ENCODE assay signal across 9 cellular contexts in the genomic region with DNA sequence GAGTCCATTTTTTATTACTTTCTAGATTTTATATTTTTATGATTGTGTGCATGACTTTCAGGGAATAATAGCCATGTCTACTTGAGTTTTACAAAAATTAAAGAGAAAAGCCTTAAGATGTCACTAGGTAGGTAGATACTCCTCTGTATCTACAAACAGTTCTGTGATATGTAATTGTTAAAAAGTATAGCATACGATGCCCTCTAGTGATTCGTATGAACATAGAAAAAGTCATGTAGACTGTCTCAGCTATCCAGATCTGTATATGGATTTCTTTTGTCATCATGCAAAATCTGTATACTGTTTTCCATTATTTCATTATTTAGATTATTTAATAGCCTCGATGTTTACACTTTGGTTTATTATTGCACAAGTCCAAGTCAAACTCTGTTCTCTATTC.
DNase-seq lines count a peak whose midpoint lies in the region; ATAC-seq and TF ChIP-seq lines count a peak whose summit lies in the region.
"Had no signal": no experiment of that assay in that cellular context is flagged by ENCODE, and none has a peak within 500 bp of the region (broad histone marks: within the 10 kb centered on the region; RNA-seq: fewer than 3 reads in every experiment).

No MANE protein-coding gene starts in this region.

- H2AFZ ChIP-seq in SK-N-SH (ENCODE audit: low read depth), result no peak overlapping the region

- no peak overlapping the region for H3K27ac ChIP-seq in SK-N-SH (ENCODE audit: low read depth in 2 of 2, low read length in 1 of 2)
- no peak overlapping the region for H3K27ac ChIP-seq in naive thymus-derived CD4-positive, alpha-beta T cell (ENCODE audit: low read depth, low read length)
- H3K27ac ChIP-seq in uterus, result no peak overlapping the region

- no peak for TF ChIP-seq POLR2A in uterus (IDR thresholded peaks at IDR 0.05)

- intact Hi-C loops in naive thymus-derived CD4-positive, alpha-beta T cell (cut with micrococcal nuclease), result no loop called here
- intact Hi-C loops in uterus (cut with DNase I; ENCODE audit: low total_unique reads), result no loop called here

- no peaks in the 10 kb centered on the region for H3K27me3 Mint-ChIP-seq in naive thymus-derived CD4-positive, alpha-beta T cell
- H3K27me3 Mint-ChIP-seq: activated naive CD8-positive, alpha-beta T cell had no signal

- no peaks in the 10 kb centered on the region for H3K36me3 ChIP-seq in SK-N-SH (replicated peaks in 1 of 2; ENCODE audit: control insufficient read depth in 1 of 2, insufficient read depth in 2 of 2, low read length in 1 of 2)
- H3K36me3 ChIP-seq in kidney epithelial cell (ENCODE audit: control insufficient read depth, insufficient read depth, low read length), result no peaks in the 10 kb centered on the region
- H3K36me3 ChIP-seq in naive thymus-derived CD4-positive, alpha-beta T cell (ENCODE audit: control insufficient read depth in 2 of 3, insufficient read depth in 3 of 3, low read length in 3 of 3), result no peaks in the 10 kb centered on the region
- no peaks in the 10 kb centered on the region for H3K36me3 ChIP-seq in uterus

- H3K36me3 Mint-ChIP-seq in naive thymus-derived CD4-positive, alpha-beta T cell, result no peaks in the 10 kb centered on the region
- H3K36me3 Mint-ChIP-seq: activated naive CD8-positive, alpha-beta T cell had no signal

- WGBS in SK-N-SH (ENCODE audit: low lambda C conversion rate), result 2% methylated on average over 3 of the region's 3 CpGs

- no peaks in the 10 kb centered on the region for H3K79me2 ChIP-seq in SK-N-SH (ENCODE audit: insufficient read depth)

- TF ChIP-seq EP300 in SK-N-SH (IDR thresholded peaks at IDR 0.05; ENCODE audit: borderline replicate concordance in 1 of 2, low read depth in 1 of 2, low read length in 1 of 2), result no peak

- POLR2A ChIA-PET in SK-N-SH (lab: Yijun Ruan, JAX), result no interaction called here
- POLR2A ChIA-PET in naive thymus-derived CD4-positive, alpha-beta T cell (lab: Charles Lee), result no interaction called here

- H3K27me3 ChIP-seq in SK-N-SH (ENCODE audit: insufficient read depth), result no peaks in the 10 kb centered on the region
- no peaks in the 10 kb centered on the region for H3K27me3 ChIP-seq in kidney epithelial cell (ENCODE audit: control insufficient read depth, insufficient read depth, low read length)
- H3K27me3 ChIP-seq in naive thymus-derived CD4-positive, alpha-beta T cell (ENCODE audit: control insufficient read depth in 2 of 2, insufficient read depth in 2 of 2, low read length in 2 of 2), result no peaks in the 10 kb centered on the region
- H3K27me3 ChIP-seq in uterus, result no peaks in the 10 kb centered on the region

- peak; percentile 4 for DNase-seq in Daoy (ENCODE audit: low read depth)
- peak; percentile 32 for DNase-seq in LNCaP clone FGC (ENCODE audit: low read depth)
- DNase-seq in SK-N-SH, result peak; percentile 2
- no peak for DNase-seq in kidney epithelial cell (ENCODE audit: low read depth)
- no peak for DNase-seq in AG08395 (ENCODE audit: low spot score)
- no peak for DNase-seq in naive thymus-derived CD4-positive, alpha-beta T cell
- no peak for DNase-seq in uterus

- ATAC-seq in HG02973 (IDR thresholded peaks at IDR 0.05; ENCODE audit: unreplicated experiment), result no peak
- ATAC-seq in naive thymus-derived CD4-positive, alpha-beta T cell, result no peak

- CTCF ChIA-PET in SK-N-SH (lab: Yijun Ruan, JAX), result interaction anchor here (0.7 to 1.3 kb wide), 2 partner anchors 10 to 1033 kb away, joined by 3 to 4 read pairs; no protein-coding TSS in a partner anchor
- CTCF ChIA-PET in naive thymus-derived CD4-positive, alpha-beta T cell (lab: Charles Lee), result no interaction called here

- no peaks in the 10 kb centered on the region for H3K9me2 ChIP-seq in SK-N-SH

- no peak overlapping the region for H3K9ac ChIP-seq in SK-N-SH

- no peak overlapping the region for H3K4me3 Mint-ChIP-seq in naive thymus-derived CD4-positive, alpha-beta T cell
- H3K4me3 Mint-ChIP-seq: activated naive CD8-positive, alpha-beta T cell had no signal

- H3F3A ChIP-seq in SK-N-SH (replicated peaks; ENCODE audit: insufficient read depth), result no peaks in the 10 kb centered on the region

- H3K4me1 Mint-ChIP-seq in naive thymus-derived CD4-positive, alpha-beta T cell, result no peaks in the 10 kb centered on the region

- peaks cover 0 to 15% (median 0%) of the 10 kb centered on the region in 11 donors for H3K9me3 Mint-ChIP-seq in naive thymus-derived CD4-positive, alpha-beta T cell

- no peak overlapping the region for H3K4me2 ChIP-seq in SK-N-SH

- H3K4me1 ChIP-seq in SK-N-SH (ENCODE audit: control insufficient read depth in 1 of 2, insufficient read depth in 2 of 2, low read depth in 1 of 2, low read length in 1 of 2) (no peaks in the 10 kb centered on the region), uterus (no peaks in the 10 kb centered on the region)
- no peaks in the 10 kb centered on the region for H3K4me1 ChIP-seq in naive thymus-derived CD4-positive, alpha-beta T cell (ENCODE audit: control insufficient read depth in 2 of 2, insufficient read depth in 2 of 2, low read length in 2 of 2)

- H3K9me3 ChIP-seq in SK-N-SH (no peaks in the 10 kb centered on the region), uterus (no peaks in the 10 kb centered on the region)
- no peaks in the 10 kb centered on the region for H3K9me3 ChIP-seq in naive thymus-derived CD4-positive, alpha-beta T cell (ENCODE audit: control insufficient read depth in 2 of 3, low read length in 3 of 3)

- no peak overlapping the region for H3K27ac Mint-ChIP-seq in naive thymus-derived CD4-positive, alpha-beta T cell
- H3K27ac Mint-ChIP-seq: activated naive CD8-positive, alpha-beta T cell had no signal

- no peaks in the 10 kb centered on the region for H4K20me1 ChIP-seq in SK-N-SH (ENCODE audit: insufficient read depth)

- TF ChIP-seq RAD21 in SK-N-SH (IDR thresholded peaks at IDR 0.05; ENCODE audit: low read length), result peak; percentile 49

- H3K4me3 ChIP-seq in LNCaP clone FGC (ENCODE audit: low read depth, low read length) (no peak overlapping the region), SK-N-SH (ENCODE audit: low read depth in 2 of 2, low read length in 1 of 2) (no peak overlapping the region; a peak in 1 of 4 replicates), kidney epithelial cell (ENCODE audit: low read depth, low read length) (no peak overlapping the region), uterus (no peak overlapping the region)
- H3K4me3 ChIP-seq in naive thymus-derived CD4-positive, alpha-beta T cell (ENCODE audit: low read length), result no peak overlapping the region

- TF ChIP-seq CTCF in LNCaP clone FGC (IDR thresholded peaks at IDR 0.05; ENCODE audit: control insufficient read depth, extremely low read depth, insufficient read depth) (peak; percentile 54), SK-N-SH (IDR thresholded peaks at IDR 0.05) (peak; percentile 58), kidney epithelial cell (IDR thresholded peaks at IDR 0.05; ENCODE audit: insufficient read depth, low read length, poor library complexity, severe bottlenecking) (peak; percentile 33), uterus (IDR thresholded peaks at IDR 0.05) (no peak)

TF ChIP-seq in SK-N-SH, 30 proteins besides CTCF, POLR2A, EP300 and RAD21:
- TF ChIP-seq GATA2 (CRISPR knock-in tag; IDR thresholded peaks at IDR 0.05), result no peak
- TF ChIP-seq CHD2 (IDR thresholded peaks at IDR 0.05; ENCODE audit: low read length, partially characterized antibody), result no peak
- TF ChIP-seq NFIC (IDR thresholded peaks at IDR 0.05; ENCODE audit: borderline replicate concordance), result no peak
- TF ChIP-seq SMC3 (IDR thresholded peaks at IDR 0.05; ENCODE audit: low read depth, low read length), result peak; percentile 29
- TF ChIP-seq ELF1 (IDR thresholded peaks at IDR 0.05), result no peak
- TF ChIP-seq, protein P1, sequence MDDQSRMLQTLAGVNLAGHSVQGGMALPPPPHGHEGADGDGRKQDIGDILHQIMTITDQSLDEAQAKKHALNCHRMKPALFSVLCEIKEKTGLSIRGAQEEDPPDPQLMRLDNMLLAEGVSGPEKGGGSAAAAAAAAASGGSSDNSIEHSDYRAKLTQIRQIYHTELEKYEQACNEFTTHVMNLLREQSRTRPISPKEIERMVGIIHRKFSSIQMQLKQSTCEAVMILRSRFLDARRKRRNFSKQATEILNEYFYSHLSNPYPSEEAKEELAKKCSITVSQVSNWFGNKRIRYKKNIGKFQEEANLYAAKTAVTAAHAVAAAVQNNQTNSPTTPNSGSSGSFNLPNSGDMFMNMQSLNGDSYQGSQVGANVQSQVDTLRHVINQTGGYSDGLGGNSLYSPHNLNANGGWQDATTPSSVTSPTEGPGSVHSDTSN (IDR thresholded peaks at IDR 0.05), result no peak

Comparison
In these comparisons a context has a peak if more than half of its experiments do, and no peak if none do; other contexts are left out.
1. DNase-seq: peak in Daoy (single experiment), LNCaP clone FGC (single experiment) and SK-N-SH (single experiment); none in kidney epithelial cell (single experiment), AG08395 (single experiment), naive thymus-derived CD4-positive, alpha-beta T cell (0 of 9) and uterus (0 of 2).
2. CTCF ChIP-seq: peak in LNCaP clone FGC (single experiment), SK-N-SH (single experiment) and kidney epithelial cell (single experiment); none in uterus (0 of 4).